Comparison of ENCODE assay signal across 7 cellular contexts in genomic region chr19:18007939-18008673, GRCh38. TPM values are rescaled to one million over a fixed set of nuclear protein-coding genes. Genes with fewer than 3 reads are reported as not detected.
DNase-seq lines count a peak whose midpoint lies in the region; ATAC-seq lines count a peak whose summit lies in the region.

Gene ARRDC2, plus strand, starts transcription at chr19:18008170. Its CDS starts 141 bp downstream, at chr19:18008311.

- H3K4me3 ChIP-seq in subcutaneous abdominal adipose tissue (ENCODE audit: low read depth in 1 of 5, low read length in 5 of 5), result peak within 1 kb of the TSS; percentile 70 to 86 (median 75)

- no peaks in the 10 kb centered on the region for H3K9me3 Mint-ChIP-seq in activated naive CD4-positive, alpha-beta T cell treated with anti-CD3 and anti-CD28 coated beads, Interleukin-2, amount 50 U/mL, for 24 hours

- peaks cover 42% of the 10 kb centered on the region for H3K4me1 Mint-ChIP-seq in activated naive CD4-positive, alpha-beta T cell treated with anti-CD3 and anti-CD28 coated beads, Interleukin-2, amount 50 U/mL, for 24 hours

- H3K4me3 Mint-ChIP-seq in activated naive CD4-positive, alpha-beta T cell treated with anti-CD3 and anti-CD28 coated beads, Interleukin-2, amount 50 U/mL, for 24 hours, result peak within 1 kb of the TSS; percentile 91

- ATAC-seq in GM18907 (IDR thresholded peaks at IDR 0.05; ENCODE audit: unreplicated experiment), result peak; percentile 61

- peak within 1 kb of the TSS; percentile 87 for H3K27ac Mint-ChIP-seq in activated naive CD4-positive, alpha-beta T cell treated with anti-CD3 and anti-CD28 coated beads, Interleukin-2, amount 50 U/mL, for 24 hours

- no peaks in the 10 kb centered on the region for H3K27me3 ChIP-seq in subcutaneous abdominal adipose tissue (ENCODE audit: control insufficient read depth in 5 of 5, insufficient read depth in 4 of 5, low read length in 5 of 5)

- peaks cover 2 to 45% (median 38%) of the 10 kb centered on the region in 5 donors for H3K4me1 ChIP-seq in subcutaneous abdominal adipose tissue (ENCODE audit: control insufficient read depth in 5 of 5, insufficient read depth in 5 of 5, low read length in 5 of 5)

- H3K9ac ChIP-seq in subcutaneous abdominal adipose tissue (ENCODE audit: low read length in 5 of 5), result peak within 1 kb of the TSS in 4 of 5 donors; percentile 63 to 75 (median 68)

- H3K27me3 Mint-ChIP-seq in activated naive CD4-positive, alpha-beta T cell treated with anti-CD3 and anti-CD28 coated beads, Interleukin-2, amount 50 U/mL, for 24 hours, result no peaks in the 10 kb centered on the region

- peaks cover 0 to 39% (median 35%) of the 10 kb centered on the region in 5 donors for H3K36me3 ChIP-seq in subcutaneous abdominal adipose tissue (ENCODE audit: control insufficient read depth in 5 of 5, insufficient read depth in 5 of 5, low read length in 5 of 5)

- DNase-seq in HuH-7 (ENCODE audit: low spot score), result peak; percentile 98
- DNase-seq in SK-N-DZ (ENCODE audit: low spot score), result peak; percentile 86
- DNase-seq in globus pallidus (ENCODE audit: low spot score), result peak; percentile 95
- DNase-seq in non-pigmented ciliary epithelial cell (ENCODE audit: low read depth), result peak; percentile 51

- H3K27ac ChIP-seq in subcutaneous abdominal adipose tissue (ENCODE audit: low read depth, low read length), result peak within 1 kb of the TSS; percentile 87

- H3K9me3 ChIP-seq in subcutaneous abdominal adipose tissue (ENCODE audit: control insufficient read depth in 5 of 5, low read length in 5 of 5), result no peaks in the 10 kb centered on the region

- peaks cover 8% of the 10 kb centered on the region for H3K36me3 Mint-ChIP-seq in activated naive CD4-positive, alpha-beta T cell treated with anti-CD3 and anti-CD28 coated beads, Interleukin-2, amount 50 U/mL, for 24 hours

RNA-seq across cellular contexts. Expression of gene ARRDC2, which starts in this region (rescaled TPM):
- 3.1 and 3.6 TPM in 2 replicates for polyA plus RNA-seq in SK-N-DZ (2014; cell fraction: cytosol; rRNA removed)
- 3.2 and 18.3 TPM in 2 replicates for polyA plus RNA-seq in SK-N-DZ (2014; cell fraction: nucleus; rRNA removed)

Comparison
In these comparisons a context has a peak if more than half of its experiments do, and no peak if none do; other contexts are left out.
1. Peak in every context shown above with its lines: DNase-seq, ATAC-seq, H3K4me3 ChIP-seq and H3K27ac ChIP-seq.